In genomic region chr17:35094902-35095301, GRCh38 we compare ENCODE assay signal across 11 cellular contexts. TPM values are rescaled to one million over a fixed set of nuclear protein-coding genes. Genes with fewer than 3 reads are reported as not detected.
DNase-seq lines count a peak whose midpoint lies in the region; ATAC-seq and TF ChIP-seq lines count a peak whose summit lies in the region.
"Had no signal": no experiment of that assay in that cellular context is flagged by ENCODE, and none has a peak within 500 bp of the region (broad histone marks: within the 10 kb centered on the region; RNA-seq: fewer than 3 reads in every experiment).

No MANE protein-coding gene starts in this region.

- no peak overlapping the region for H3K4me3 ChIP-seq in fibroblast of lung (replicated peaks in 1 of 4; ENCODE audit: control extremely low read depth in 1 of 4, insufficient read depth in 1 of 4, low read depth in 3 of 4, low read length in 4 of 4)

- H3K9me3 ChIP-seq in fibroblast of lung (ENCODE audit: control insufficient read depth, insufficient read depth, low read depth, low read length), result no peaks in the 10 kb centered on the region

- peaks cover 3% of the 10 kb centered on the region for H3K36me3 ChIP-seq in fibroblast of lung (ENCODE audit: control insufficient read depth, insufficient read depth, low read length)

- no peak overlapping the region for H3K9ac ChIP-seq in fibroblast of lung (ENCODE audit: insufficient read depth, low read length)

- peak overlapping the region; percentile 66 for H2AFZ ChIP-seq in fibroblast of lung (ENCODE audit: low read length)

- DNase-seq in A172 (ENCODE audit: low spot score) (peak; percentile 87), EH (ENCODE audit: low read depth) (peak; percentile 82), RWPE1 (ENCODE audit: low spot score) (peak; percentile 66), fibroblast of lung (ENCODE audit: low read depth in 2 of 2) (peak; percentile 88 to 92), middle frontal gyrus (ENCODE audit: extremely low spot score, low spot score) (no peak)
- DNase-seq: activated T-cell treated with anti-CD3 and anti-CD28 coated beads, Interleukin-2, amount 50 U/mL, for 48 hours; Kasumi-1 had no signal

- H3K4me1 ChIP-seq in fibroblast of lung (ENCODE audit: control insufficient read depth, extremely low read depth, insufficient read depth, low read length), result peaks cover 4% of the 10 kb centered on the region

- peak overlapping the region; percentile 45 for H3K27ac ChIP-seq in RWPE1
- peak overlapping the region; percentile 40 for H3K27ac ChIP-seq in fibroblast of lung (ENCODE audit: insufficient read depth, low read length)

- no peaks in the 10 kb centered on the region for H3K79me2 ChIP-seq in fibroblast of lung (ENCODE audit: control insufficient read depth, insufficient read depth, low read length)

- no peak overlapping the region for H3K4me2 ChIP-seq in fibroblast of lung (ENCODE audit: extremely low read depth, insufficient read depth, low read length)

- no peaks in the 10 kb centered on the region for H3K27me3 ChIP-seq in fibroblast of lung (ENCODE audit: control insufficient read depth, insufficient read depth, low read length)

- POLR2A ChIA-PET in RWPE1 (lab: Yijun Ruan, JAX; ENCODE audit: low non-redundant PET), result no interaction called here

- TF ChIP-seq CTCF in RWPE1 (conservative IDR thresholded peaks at IDR 0.05; ENCODE audit: low read depth) (no peak), fibroblast of lung (conservative IDR thresholded peaks at IDR 0.05 in 1 of 2, IDR thresholded peaks at IDR 0.05 in 1 of 2; ENCODE audit: low read depth in 1 of 2, low read length in 2 of 2) (no peak)

- no peaks in the 10 kb centered on the region for H4K20me1 ChIP-seq in fibroblast of lung (ENCODE audit: control insufficient read depth, extremely low read depth, insufficient read depth, low read length)

- CTCF ChIA-PET in RWPE1 (lab: Yijun Ruan, JAX), result interaction anchor here (0.6 kb wide), 1 partner anchor 29 kb away, joined by 6 read pairs; no protein-coding TSS in a partner anchor

- no peak for ATAC-seq in GM21786 (IDR thresholded peaks at IDR 0.05; ENCODE audit: unreplicated experiment)
- no peak for ATAC-seq in HG03196 (IDR thresholded peaks at IDR 0.05; ENCODE audit: unreplicated experiment)
- no peak for ATAC-seq in HG03439 (IDR thresholded peaks at IDR 0.05; ENCODE audit: unreplicated experiment)

RNA-seq across cellular contexts. Expression of gene RAD51D, which starts 24.8 kb away (rescaled TPM):
- total RNA-seq in A172 (2014; rRNA removed; shearing (Covaris generic)), result 11.0 and 11.3 TPM in 2 replicates
- total RNA-seq in fibroblast of lung, result 9.8 and 12.6 TPM in 2 replicates
- polyA plus RNA-seq in fibroblast of lung, result 15.1 and 15.6 TPM in 2 replicates
- polyA plus RNA-seq in fibroblast of lung (2012), result 12.3 and 13.9 TPM in 2 replicates
- polyA minus RNA-seq in fibroblast of lung (ENCODE audit: low replicate concordance), result 18.7 and 24.6 TPM in 2 replicates

RNA-seq across cellular contexts. Expression of gene FNDC8, which starts 26.5 kb away (rescaled TPM):
- total RNA-seq in A172 (2014; rRNA removed; shearing (Covaris generic)), result not detected in 2 replicates
- not detected in 2 replicates for total RNA-seq in fibroblast of lung
- not detected in 2 replicates for polyA plus RNA-seq in fibroblast of lung
- not detected in 2 replicates for polyA plus RNA-seq in fibroblast of lung (2012)
- not detected in 2 replicates for polyA minus RNA-seq in fibroblast of lung (ENCODE audit: low replicate concordance)
- total RNA-seq: pulmonary artery endothelial cell had no signal

RNA-seq across cellular contexts. Expression of gene RFFL, which starts 31.4 kb away (rescaled TPM):
- total RNA-seq in A172 (2014; rRNA removed; shearing (Covaris generic)), result 12.5 and 12.8 TPM in 2 replicates
- 5.6 and 10.1 TPM in 2 replicates for total RNA-seq in fibroblast of lung
- polyA plus RNA-seq in fibroblast of lung, result 15.9 and 26.8 TPM in 2 replicates
- 10.2 and 20.7 TPM in 2 replicates for polyA plus RNA-seq in fibroblast of lung (2012)
- polyA minus RNA-seq in fibroblast of lung (ENCODE audit: low replicate concordance), result 60.4 and 165 TPM in 2 replicates

RNA-seq across cellular contexts. Expression of gene NLE1, which starts 47.2 kb away (rescaled TPM):
- 16.8 and 20.3 TPM in 2 replicates for total RNA-seq in A172 (2014; rRNA removed; shearing (Covaris generic))
- 20.5 and 22.3 TPM in 2 replicates for total RNA-seq in fibroblast of lung
- polyA plus RNA-seq in fibroblast of lung, result 9.4 and 10.9 TPM in 2 replicates
- 13.1 and 15.0 TPM in 2 replicates for polyA plus RNA-seq in fibroblast of lung (2012)
- polyA minus RNA-seq in fibroblast of lung (ENCODE audit: low replicate concordance), result 26.4 and 39.1 TPM in 2 replicates

RNA-seq across cellular contexts. Expression of gene UNC45B, which starts 52.7 kb away (rescaled TPM):
- not detected in 2 replicates for total RNA-seq in A172 (2014; rRNA removed; shearing (Covaris generic))
- total RNA-seq in fibroblast of lung, result not detected in 2 replicates
- not detected in 2 replicates for polyA plus RNA-seq in fibroblast of lung
- not detected in 2 replicates for polyA plus RNA-seq in fibroblast of lung (2012)
- polyA minus RNA-seq in fibroblast of lung (ENCODE audit: low replicate concordance), result not detected in 2 replicates
- total RNA-seq: pulmonary artery endothelial cell had no signal
